Comparison of ENCODE assay signal across 1 cellular context in the genomic region with DNA sequence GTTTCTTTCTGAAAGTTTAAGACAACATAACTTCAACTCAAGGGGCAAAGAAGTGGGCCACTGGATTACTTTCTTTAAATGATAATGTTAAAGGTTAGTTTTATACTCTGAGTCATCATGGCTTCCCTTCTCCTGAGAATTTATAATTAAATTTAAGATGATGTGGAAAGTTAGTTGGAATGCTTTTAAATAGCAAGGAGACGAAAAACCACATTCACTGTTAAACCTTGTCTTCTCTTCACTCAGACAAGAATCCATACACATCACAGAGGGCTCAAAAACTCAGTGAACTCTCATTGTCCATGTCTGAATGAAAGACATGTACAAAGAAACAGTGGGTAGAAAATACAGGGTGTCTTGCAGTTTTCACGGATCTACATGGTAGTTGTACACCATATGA.
TF ChIP-seq lines count a peak whose summit lies in the region.

No MANE protein-coding gene starts in this region.

TF ChIP-seq in IMR-90, 13 proteins besides CTCF, POLR2A, EP300 and RAD21 (continued from another document):
- TF ChIP-seq, protein P1, sequence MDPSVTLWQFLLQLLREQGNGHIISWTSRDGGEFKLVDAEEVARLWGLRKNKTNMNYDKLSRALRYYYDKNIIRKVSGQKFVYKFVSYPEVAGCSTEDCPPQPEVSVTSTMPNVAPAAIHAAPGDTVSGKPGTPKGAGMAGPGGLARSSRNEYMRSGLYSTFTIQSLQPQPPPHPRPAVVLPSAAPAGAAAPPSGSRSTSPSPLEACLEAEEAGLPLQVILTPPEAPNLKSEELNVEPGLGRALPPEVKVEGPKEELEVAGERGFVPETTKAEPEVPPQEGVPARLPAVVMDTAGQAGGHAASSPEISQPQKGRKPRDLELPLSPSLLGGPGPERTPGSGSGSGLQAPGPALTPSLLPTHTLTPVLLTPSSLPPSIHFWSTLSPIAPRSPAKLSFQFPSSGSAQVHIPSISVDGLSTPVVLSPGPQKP (IDR thresholded peaks at IDR 0.05; ENCODE audit: borderline replicate concordance, low read depth, low read length): no peak
- TF ChIP-seq RCOR1 (IDR thresholded peaks at IDR 0.05; ENCODE audit: insufficient replicate concordance, low read length): no peak
